ENCODE assay signal across 31 cellular contexts in genomic region chr3:157650699-157651098, GRCh38.
"Had no signal": no experiment of that assay in that cellular context is flagged by ENCODE, and none has a peak within 500 bp of the region (broad histone marks: within the 10 kb centered on the region; RNA-seq: fewer than 3 reads in every experiment).

No MANE protein-coding gene starts in this region.

- H3K27me3 Mint-ChIP-seq: progenitor cell of endocrine pancreas; stimulated activated naive CD8-positive, alpha-beta T cell treated with anti-CD3 and anti-CD28 coated beads, Interleukin-15, amount 100 ng/mL, for 72 hours had no signal

- H3K9me3 Mint-ChIP-seq: nephron; neural progenitor cell; stimulated activated memory B cell treated with anti-CD40 and anti-IgM and Interleukin-4, amounts not matched to agents 10 μg/mL and 1 μg/mL and 100 μg/mL, for 72 hours; stimulated activated naive CD8-positive, alpha-beta T cell treated with anti-CD3 and anti-CD28 coated beads, Interleukin-15, amount 100 ng/mL, for 72 hours; type B pancreatic cell had no signal

- H3K79me2 ChIP-seq: parathyroid adenoma had no signal

- ATAC-seq: natural killer cell; right cardiac atrium; right lobe of liver; stimulated activated memory B cell treated with anti-CD40 and anti-IgM and Interleukin-4, amounts not matched to agents 10 μg/mL and 1 μg/mL and 100 μg/mL, for 72 hours; stimulated activated naive CD8-positive, alpha-beta T cell treated with anti-CD3 and anti-CD28 coated beads, Interleukin-15, amount 100 ng/mL, for 72 hours; stimulated activated naive CD8-positive, alpha-beta T cell treated with anti-CD3 and anti-CD28 coated beads, Interleukin-15, Interleukin-2, amounts not matched to agents 100 U/mL and 50 U/mL, for 24 hours; upper lobe of right lung had no signal

- H2AFZ ChIP-seq: neural progenitor cell, parathyroid adenoma had no signal

- H3K27me3 ChIP-seq: neural progenitor cell, ovary, right lobe of liver, spleen, suprapubic skin, testis, tibial artery, transverse colon, upper lobe of right lung, vagina had no signal

- H3K27ac Mint-ChIP-seq: natural killer cell; nephron; neural progenitor cell; progenitor cell of endocrine pancreas; stimulated activated memory B cell treated with anti-CD40 and anti-IgM and Interleukin-4, amounts not matched to agents 10 μg/mL and 1 μg/mL and 100 μg/mL, for 72 hours; type B pancreatic cell had no signal

- H3K4me1 Mint-ChIP-seq: natural killer cell; neural progenitor cell; stimulated activated memory B cell treated with anti-CD40 and anti-IgM and Interleukin-4, amounts not matched to agents 10 μg/mL and 1 μg/mL and 100 μg/mL, for 72 hours; stimulated activated naive CD8-positive, alpha-beta T cell treated with anti-CD3 and anti-CD28 coated beads, Interleukin-15, amount 100 ng/mL, for 72 hours had no signal

- H3K36me3 ChIP-seq: neural progenitor cell, ovary, right lobe of liver, spleen, suprapubic skin, tibial artery, transverse colon, upper lobe of right lung, vagina had no signal

- H3K36me3 Mint-ChIP-seq: natural killer cell; neural progenitor cell; stimulated activated memory B cell treated with anti-CD40 and anti-IgM and Interleukin-4, amounts not matched to agents 10 μg/mL and 1 μg/mL and 100 μg/mL, for 72 hours; type B pancreatic cell had no signal

- H3K4me3 ChIP-seq: neural progenitor cell, ovary, psoas muscle, right lobe of liver, skin epidermis, smooth muscle cell, spleen, suprapubic skin, testis, tibial artery, transverse colon, upper lobe of right lung, vagina had no signal

- H3K27ac ChIP-seq: neural progenitor cell, ovary, parathyroid adenoma, right lobe of liver, skin epidermis, spleen, suprapubic skin, testis, tibial artery, transverse colon, upper lobe of right lung, vagina had no signal

- H3K9ac ChIP-seq: neural progenitor cell, parathyroid adenoma had no signal

- H3K4me2 ChIP-seq: neural progenitor cell, smooth muscle cell had no signal

- H3K4me3 Mint-ChIP-seq: natural killer cell; nephron; neural progenitor cell; stimulated activated memory B cell treated with anti-CD40 and anti-IgM and Interleukin-4, amounts not matched to agents 10 μg/mL and 1 μg/mL and 100 μg/mL, for 72 hours; stimulated activated naive CD8-positive, alpha-beta T cell treated with anti-CD3 and anti-CD28 coated beads, Interleukin-15, amount 100 ng/mL, for 72 hours; type B pancreatic cell had no signal

- H3K4me1 ChIP-seq: neural progenitor cell, parathyroid adenoma, right lobe of liver, spleen, suprapubic skin, testis, tibial artery, transverse colon, upper lobe of right lung, vagina had no signal

- DNase-seq: natural killer cell; occipital lobe; ovary; posterior cingulate gyrus; psoas muscle; right cardiac atrium; right lobe of liver; spleen; stimulated activated CD4-positive, alpha-beta T cell treated with anti-CD3 and anti-CD28 coated beads, Interleukin-12 subunit alpha, Interleukin-12 subunit beta, amount 100 ng/mL, for 4 hours; stimulated activated CD4-positive, alpha-beta T cell treated with anti-CD3 and anti-CD28 coated beads, Interleukin-1b, Interleukin-23, amount 100 ng/mL, for 48 hours; stimulated activated CD4-positive, alpha-beta T cell treated with anti-CD3 and anti-CD28 coated beads, Interleukin-4, amount 100 ng/mL, for 1 hour; stimulated activated CD4-positive, alpha-beta T cell treated with anti-CD3 and anti-CD28 coated beads, Interleukin-4, amount 100 ng/mL, for 4 hours; stimulated activated CD8-positive, alpha-beta memory T cell treated with anti-CD3 and anti-CD28 coated beads, Interleukin-4, amount 100 ng/mL, for 48 hours; stimulated activated naive CD4-positive, alpha-beta T cell; stimulated activated naive CD8-positive, alpha-beta T cell treated with anti-CD3 and anti-CD28 coated beads, Interleukin-15, amount 100 ng/mL, for 72 hours; stimulated activated naive CD8-positive, alpha-beta T cell treated with anti-CD3 and anti-CD28 coated beads, Interleukin-15, Interleukin-2, amounts not matched to agents 100 U/mL and 50 U/mL, for 24 hours; substantia nigra; testis; tibial artery; transverse colon; upper lobe of right lung had no signal

- H3K9me3 ChIP-seq: ovary, psoas muscle, right lobe of liver, spleen, suprapubic skin, testis, tibial artery, transverse colon, upper lobe of right lung, vagina had no signal
